12 cellular contexts compared by ENCODE assay signal in the genomic region with DNA sequence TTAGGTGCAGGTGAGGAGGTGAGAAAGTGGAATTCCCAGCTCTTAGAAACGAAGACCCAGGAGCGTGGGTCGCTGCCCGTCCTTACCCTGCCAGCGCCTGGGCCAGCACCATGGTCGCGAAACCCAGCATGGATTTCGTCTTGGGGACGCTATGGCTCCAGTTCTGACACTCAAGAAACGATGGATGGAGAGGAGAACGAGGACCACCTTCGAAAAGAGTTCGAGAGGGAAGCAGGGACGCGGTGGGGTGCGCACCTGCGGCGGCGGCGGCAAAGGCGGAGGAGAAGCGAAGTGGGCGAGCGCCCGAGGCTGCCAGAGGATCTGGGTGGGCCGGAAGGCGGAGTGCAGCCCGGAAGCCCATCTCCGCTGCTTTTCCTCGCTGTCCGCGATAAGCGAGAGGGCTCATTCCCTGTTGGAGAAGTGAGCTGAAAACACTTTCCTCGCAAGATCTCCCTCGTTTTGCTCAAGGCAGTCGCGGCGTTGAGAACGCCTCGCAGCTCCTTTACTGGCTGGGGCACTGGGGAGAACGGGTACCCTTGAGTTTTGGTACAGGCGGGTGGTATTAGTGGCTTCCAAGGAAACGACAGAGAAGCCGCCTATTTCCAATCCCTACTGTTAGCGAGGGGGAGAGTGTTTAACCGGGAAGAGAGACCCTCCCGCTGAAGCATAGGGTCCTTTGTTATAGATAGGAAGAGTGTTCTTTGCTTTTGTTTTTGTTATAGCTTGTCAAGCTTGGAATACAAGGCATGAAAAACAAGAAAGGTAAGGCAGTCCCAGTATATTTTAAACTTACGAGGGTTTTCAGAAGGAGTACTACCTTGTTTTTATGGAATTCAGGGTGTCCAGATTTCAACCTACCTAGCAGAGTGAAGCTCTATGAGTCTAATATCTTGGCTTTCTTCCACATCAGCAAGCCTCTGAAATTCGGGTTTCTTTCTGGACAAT.
DNase-seq lines count a peak whose midpoint lies in the region; ATAC-seq and TF ChIP-seq lines count a peak whose summit lies in the region.
"Had no signal": no experiment of that assay in that cellular context is flagged by ENCODE, and none has a peak within 500 bp of the region (broad histone marks: within the 10 kb centered on the region; RNA-seq: fewer than 3 reads in every experiment).

No MANE protein-coding gene starts in this region.

- H3K27ac ChIP-seq in SK-N-SH (ENCODE audit: low read depth in 2 of 2, low read length in 1 of 2) = no peak overlapping the region
- H3K27ac ChIP-seq in trophoblast cell (ENCODE audit: low read depth, low read length) = no peak overlapping the region
- H3K27ac ChIP-seq: A549, epithelial cell of prostate, skin epidermis had no signal

- H3K9ac ChIP-seq in SK-N-SH = no peak overlapping the region
- no peak overlapping the region for H3K9ac ChIP-seq in trophoblast cell (ENCODE audit: low read length)

- no peaks in the 10 kb centered on the region for H3K9me2 ChIP-seq in SK-N-SH

- no peak overlapping the region for H3K18ac ChIP-seq in trophoblast cell (ENCODE audit: low read length)

- TF ChIP-seq CTCF in SK-N-SH (IDR thresholded peaks at IDR 0.05) (no peak), WI38 (IDR thresholded peaks at IDR 0.05; ENCODE audit: low read depth, low read length) (no peak), fibroblast of mammary gland (conservative IDR thresholded peaks at IDR 0.05; ENCODE audit: control insufficient read depth, insufficient read depth, low read depth, low read length) (no peak)

- no peak overlapping the region for H3K23ac ChIP-seq in trophoblast cell (ENCODE audit: low read length)

- WGBS in SK-N-SH (ENCODE audit: low lambda C conversion rate) = 15% methylated on average over 41 of the region's 49 CpGs
- WGBS in trophoblast cell (ENCODE audit: extremely low coverage, insufficient coverage, insufficient read length) = no CpG with 5 or more reads among the region's 49 CpGs

- POLR2A ChIA-PET in SK-N-SH (lab: Yijun Ruan, JAX) = no interaction called here

- H2BK12ac ChIP-seq in trophoblast cell (ENCODE audit: low read length) = no peak overlapping the region

- H3K4ac ChIP-seq in trophoblast cell (ENCODE audit: low read depth, low read length) = no peak overlapping the region

- H3K36me3 ChIP-seq in SK-N-SH (replicated peaks in 1 of 2; ENCODE audit: control insufficient read depth in 1 of 2, insufficient read depth in 2 of 2, low read length in 1 of 2) (no peaks in the 10 kb centered on the region), trophoblast cell (ENCODE audit: control insufficient read depth in 1 of 2, insufficient read depth in 2 of 2, low read length in 2 of 2) (no peaks in the 10 kb centered on the region)

- H3K4me1 ChIP-seq in SK-N-SH (ENCODE audit: control insufficient read depth in 1 of 2, insufficient read depth in 2 of 2, low read depth in 1 of 2, low read length in 1 of 2) (peaks cover 0 to 12% of the 10 kb centered on the region in 2 experiments; a peak in 1 of 4 replicates), trophoblast cell (ENCODE audit: control insufficient read depth in 1 of 2, insufficient read depth in 2 of 2, low read length in 2 of 2) (peaks cover 8 to 11% of the 10 kb centered on the region in 2 experiments)

- DNase-seq in SK-N-SH (no peak), fibroblast of mammary gland (ENCODE audit: low read depth) (no peak), trophoblast cell (no peak), CD1c-positive myeloid dendritic cell (ENCODE audit: extremely low spot score) (no peak), NCI-H226 (no peak), AG08396 (ENCODE audit: low spot score) (no peak)
- DNase-seq: NCI-H1436 had no signal

- H4K12ac ChIP-seq in trophoblast cell (ENCODE audit: low read depth, low read length) = no peak overlapping the region

- no peaks in the 10 kb centered on the region for H3K9me3 ChIP-seq in SK-N-SH
- H3K9me3 ChIP-seq in trophoblast cell (ENCODE audit: insufficient read depth, low read depth, low read length) = peaks cover 5% of the 10 kb centered on the region
- H3K9me3 ChIP-seq: A549 had no signal

- no peak overlapping the region for H2BK120ac ChIP-seq in trophoblast cell (ENCODE audit: insufficient read depth, low read length, poor library complexity)

- TF ChIP-seq RAD21 in SK-N-SH (IDR thresholded peaks at IDR 0.05; ENCODE audit: low read length) = no peak

- CTCF ChIA-PET in SK-N-SH (lab: Yijun Ruan, JAX) = no interaction called here

- H2AFZ ChIP-seq in SK-N-SH (ENCODE audit: low read depth) (no peak overlapping the region), trophoblast cell (ENCODE audit: insufficient read depth, low read length, poor library complexity) (no peak overlapping the region)

- H3K4me3 ChIP-seq in SK-N-SH (ENCODE audit: low read depth in 2 of 2, low read length in 1 of 2) (peak overlapping the region; percentile 14 to 24; a peak in 2 of 4 replicates), WI38 (ENCODE audit: low read depth, low read length) (peak overlapping the region; percentile 34), fibroblast of mammary gland (ENCODE audit: control insufficient read depth, low read depth, low read length) (peak overlapping the region; percentile 40), trophoblast cell (ENCODE audit: low read depth, low read length) (peak overlapping the region; percentile 52)
- H3K4me3 ChIP-seq: A549, skin epidermis had no signal

- peak overlapping the region; percentile 65 for H3K4me2 ChIP-seq in SK-N-SH
- peak overlapping the region; percentile 68 for H3K4me2 ChIP-seq in trophoblast cell (ENCODE audit: low read length)
- H3K4me2 ChIP-seq: A549 had no signal

- no peaks in the 10 kb centered on the region for H3F3A ChIP-seq in SK-N-SH (replicated peaks; ENCODE audit: insufficient read depth)

- no peak overlapping the region for H2BK5ac ChIP-seq in trophoblast cell (ENCODE audit: low read depth, low read length, poor library complexity)

- H4K91ac ChIP-seq in trophoblast cell (ENCODE audit: low read depth, low read length) = no peak overlapping the region

- no peak overlapping the region for H3K14ac ChIP-seq in trophoblast cell (ENCODE audit: low read length)

- H3K79me2 ChIP-seq in SK-N-SH (ENCODE audit: insufficient read depth) (no peaks in the 10 kb centered on the region), trophoblast cell (ENCODE audit: control insufficient read depth, insufficient read depth, low read length, poor library complexity) (no peaks in the 10 kb centered on the region)

- H4K8ac ChIP-seq in trophoblast cell (ENCODE audit: low read depth, low read length) = no peak overlapping the region

- H3K27me3 ChIP-seq in SK-N-SH (ENCODE audit: insufficient read depth) (peaks cover 70% of the 10 kb centered on the region), trophoblast cell (ENCODE audit: insufficient read depth, low read length) (peaks cover 66% of the 10 kb centered on the region)

- H3K79me1 ChIP-seq in trophoblast cell (ENCODE audit: low read length) = no peaks in the 10 kb centered on the region

- TF ChIP-seq EP300 in SK-N-SH (IDR thresholded peaks at IDR 0.05; ENCODE audit: borderline replicate concordance in 1 of 2, low read depth in 1 of 2, low read length in 1 of 2) = no peak

- no peak overlapping the region for H2AK5ac ChIP-seq in trophoblast cell (ENCODE audit: low read length)

- ATAC-seq in SK-N-SH treated with all-trans-retinoic acid at 6 μM for 48 hours = no peak
- ATAC-seq: A549 had no signal

- no peaks in the 10 kb centered on the region for H4K20me1 ChIP-seq in SK-N-SH (ENCODE audit: insufficient read depth)

TF ChIP-seq in SK-N-SH, 30 proteins besides CTCF, POLR2A, EP300 and RAD21 (continues in another document):
- TF ChIP-seq, protein P1, sequence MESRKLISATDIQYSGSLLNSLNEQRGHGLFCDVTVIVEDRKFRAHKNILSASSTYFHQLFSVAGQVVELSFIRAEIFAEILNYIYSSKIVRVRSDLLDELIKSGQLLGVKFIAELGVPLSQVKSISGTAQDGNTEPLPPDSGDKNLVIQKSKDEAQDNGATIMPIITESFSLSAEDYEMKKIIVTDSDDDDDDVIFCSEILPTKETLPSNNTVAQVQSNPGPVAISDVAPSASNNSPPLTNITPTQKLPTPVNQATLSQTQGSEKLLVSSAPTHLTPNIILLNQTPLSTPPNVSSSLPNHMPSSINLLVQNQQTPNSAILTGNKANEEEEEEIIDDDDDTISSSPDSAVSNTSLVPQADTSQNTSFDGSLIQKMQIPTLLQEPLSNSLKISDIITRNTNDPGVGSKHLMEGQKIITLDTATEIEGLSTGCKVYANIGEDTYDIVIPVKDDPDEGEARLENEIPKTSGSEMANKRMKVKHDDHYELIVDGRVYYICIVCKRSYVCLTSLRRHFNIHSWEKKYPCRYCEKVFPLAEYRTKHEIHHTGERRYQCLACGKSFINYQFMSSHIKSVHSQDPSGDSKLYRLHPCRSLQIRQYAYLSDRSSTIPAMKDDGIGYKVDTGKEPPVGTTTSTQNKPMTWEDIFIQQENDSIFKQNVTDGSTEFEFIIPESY (IDR thresholded peaks at IDR 0.05; ENCODE audit: borderline replicate concordance, low read depth) = no peak
- TF ChIP-seq FOXJ3 (CRISPR knock-in tag; IDR thresholded peaks at IDR 0.05) (no peak), RXRA (IDR thresholded peaks at IDR 0.05; ENCODE audit: borderline replicate concordance, low read depth) (no peak), SIN3A (IDR thresholded peaks at IDR 0.05; ENCODE audit: borderline replicate concordance, low read depth, low read length) (no peak), EZH2phosphoT487 (IDR thresholded peaks at IDR 0.05; ENCODE audit: borderline replicate concordance, low read depth) (0 out of 2 replicates have a peak, but pooled peaks have one; percentile 34)

TF ChIP-seq in SK-N-SH treated with all-trans-retinoic acid at 6 μM for 48 hours, 23 proteins besides CTCF, POLR2A, EP300 and RAD21 (continues in another document):
- TF ChIP-seq ISL1 (CRISPR knock-in tag; IDR thresholded peaks at IDR 0.05) = no peak
- TF ChIP-seq, protein P2, sequence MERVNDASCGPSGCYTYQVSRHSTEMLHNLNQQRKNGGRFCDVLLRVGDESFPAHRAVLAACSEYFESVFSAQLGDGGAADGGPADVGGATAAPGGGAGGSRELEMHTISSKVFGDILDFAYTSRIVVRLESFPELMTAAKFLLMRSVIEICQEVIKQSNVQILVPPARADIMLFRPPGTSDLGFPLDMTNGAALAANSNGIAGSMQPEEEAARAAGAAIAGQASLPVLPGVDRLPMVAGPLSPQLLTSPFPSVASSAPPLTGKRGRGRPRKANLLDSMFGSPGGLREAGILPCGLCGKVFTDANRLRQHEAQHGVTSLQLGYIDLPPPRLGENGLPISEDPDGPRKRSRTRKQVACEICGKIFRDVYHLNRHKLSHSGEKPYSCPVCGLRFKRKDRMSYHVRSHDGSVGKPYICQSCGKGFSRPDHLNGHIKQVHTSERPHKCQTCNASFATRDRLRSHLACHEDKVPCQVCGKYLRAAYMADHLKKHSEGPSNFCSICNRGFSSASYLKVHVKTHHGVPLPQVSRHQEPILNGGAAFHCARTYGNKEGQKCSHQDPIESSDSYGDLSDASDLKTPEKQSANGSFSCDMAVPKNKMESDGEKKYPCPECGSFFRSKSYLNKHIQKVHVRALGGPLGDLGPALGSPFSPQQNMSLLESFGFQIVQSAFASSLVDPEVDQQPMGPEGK (CRISPR knock-in tag; IDR thresholded peaks at IDR 0.05; ENCODE audit: borderline replicate concordance) = no peak
- no peak for TF ChIP-seq ZNF565 (CRISPR knock-in tag; conservative IDR thresholded peaks at IDR 0.05; ENCODE audit: low read depth)
